1 cellular context compared by ENCODE assay signal in the genomic region with DNA sequence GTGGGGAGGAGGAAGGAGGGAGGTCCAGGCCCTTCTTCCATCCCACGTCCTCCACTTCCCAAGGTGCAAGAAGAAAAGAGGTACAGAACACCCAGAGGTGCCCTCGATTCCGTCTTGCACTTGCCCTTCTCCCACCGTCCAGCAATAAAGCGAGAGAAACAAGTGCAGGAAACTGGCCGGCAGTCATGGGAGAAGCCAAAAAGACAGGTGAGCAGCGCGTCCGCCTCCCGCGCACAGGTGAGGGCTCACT.
TF ChIP-seq lines count a peak whose summit lies in the region.

No MANE protein-coding gene starts in this region.

TF ChIP-seq in HepG2, 621 proteins besides CTCF, POLR2A, EP300 and RAD21 (continued from another document and continues in another):
- TF ChIP-seq, protein P1, sequence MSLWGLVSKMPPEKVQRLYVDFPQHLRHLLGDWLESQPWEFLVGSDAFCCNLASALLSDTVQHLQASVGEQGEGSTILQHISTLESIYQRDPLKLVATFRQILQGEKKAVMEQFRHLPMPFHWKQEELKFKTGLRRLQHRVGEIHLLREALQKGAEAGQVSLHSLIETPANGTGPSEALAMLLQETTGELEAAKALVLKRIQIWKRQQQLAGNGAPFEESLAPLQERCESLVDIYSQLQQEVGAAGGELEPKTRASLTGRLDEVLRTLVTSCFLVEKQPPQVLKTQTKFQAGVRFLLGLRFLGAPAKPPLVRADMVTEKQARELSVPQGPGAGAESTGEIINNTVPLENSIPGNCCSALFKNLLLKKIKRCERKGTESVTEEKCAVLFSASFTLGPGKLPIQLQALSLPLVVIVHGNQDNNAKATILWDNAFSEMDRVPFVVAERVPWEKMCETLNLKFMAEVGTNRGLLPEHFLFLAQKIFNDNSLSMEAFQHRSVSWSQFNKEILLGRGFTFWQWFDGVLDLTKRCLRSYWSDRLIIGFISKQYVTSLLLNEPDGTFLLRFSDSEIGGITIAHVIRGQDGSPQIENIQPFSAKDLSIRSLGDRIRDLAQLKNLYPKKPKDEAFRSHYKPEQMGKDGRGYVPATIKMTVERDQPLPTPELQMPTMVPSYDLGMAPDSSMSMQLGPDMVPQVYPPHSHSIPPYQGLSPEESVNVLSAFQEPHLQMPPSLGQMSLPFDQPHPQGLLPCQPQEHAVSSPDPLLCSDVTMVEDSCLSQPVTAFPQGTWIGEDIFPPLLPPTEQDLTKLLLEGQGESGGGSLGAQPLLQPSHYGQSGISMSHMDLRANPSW (CRISPR knock-in tag; IDR thresholded peaks at IDR 0.05; ENCODE audit: borderline replicate concordance): no peak
- TF ChIP-seq YEATS2 (CRISPR knock-in tag; IDR thresholded peaks at IDR 0.05; ENCODE audit: borderline replicate concordance) (no peak), ZNF570 (CRISPR knock-in tag; IDR thresholded peaks at IDR 0.05; ENCODE audit: borderline replicate concordance) (no peak), HOXD1 (CRISPR knock-in tag; IDR thresholded peaks at IDR 0.05) (no peak), NFKB2 (CRISPR knock-in tag; IDR thresholded peaks at IDR 0.05; ENCODE audit: borderline replicate concordance) (0 out of 2 replicates have a peak, but pooled peaks have one; percentile 79), ZNF33A (CRISPR knock-in tag; IDR thresholded peaks at IDR 0.05; ENCODE audit: borderline replicate concordance) (no peak), ZSCAN9 (CRISPR knock-in tag; IDR thresholded peaks at IDR 0.05; ENCODE audit: borderline replicate concordance) (no peak), ZEB1 (IDR thresholded peaks at IDR 0.05; ENCODE audit: insufficient replicate concordance, low read depth) (peak; percentile 94), ZFP36L1 (CRISPR knock-in tag; IDR thresholded peaks at IDR 0.05) (no peak), MIXL1 (CRISPR knock-in tag; IDR thresholded peaks at IDR 0.05) (no peak), ZNF792 (CRISPR knock-in tag; IDR thresholded peaks at IDR 0.05) (no peak), BORCS8-MEF2B (CRISPR knock-in tag; IDR thresholded peaks at IDR 0.05) (no peak), MED13 (CRISPR knock-in tag; IDR thresholded peaks at IDR 0.05) (no peak), ZNF737 (CRISPR knock-in tag; IDR thresholded peaks at IDR 0.05; ENCODE audit: borderline replicate concordance) (no peak), GZF1 (CRISPR knock-in tag; IDR thresholded peaks at IDR 0.05) (no peak), ZNF326 (CRISPR knock-in tag; IDR thresholded peaks at IDR 0.05; ENCODE audit: borderline replicate concordance) (no peak), RFXANK (CRISPR knock-in tag; IDR thresholded peaks at IDR 0.05) (no peak), IRX3 (CRISPR knock-in tag; IDR thresholded peaks at IDR 0.05; ENCODE audit: borderline replicate concordance, low read depth) (no peak), IKZF1 (IDR thresholded peaks at IDR 0.05) (no peak), MAZ (IDR thresholded peaks at IDR 0.05; ENCODE audit: borderline replicate concordance, low read depth, low read length) (no peak), MAZ (CRISPR knock-in tag; IDR thresholded peaks at IDR 0.05; ENCODE audit: low read depth) (no peak)
- TF ChIP-seq, protein P2, sequence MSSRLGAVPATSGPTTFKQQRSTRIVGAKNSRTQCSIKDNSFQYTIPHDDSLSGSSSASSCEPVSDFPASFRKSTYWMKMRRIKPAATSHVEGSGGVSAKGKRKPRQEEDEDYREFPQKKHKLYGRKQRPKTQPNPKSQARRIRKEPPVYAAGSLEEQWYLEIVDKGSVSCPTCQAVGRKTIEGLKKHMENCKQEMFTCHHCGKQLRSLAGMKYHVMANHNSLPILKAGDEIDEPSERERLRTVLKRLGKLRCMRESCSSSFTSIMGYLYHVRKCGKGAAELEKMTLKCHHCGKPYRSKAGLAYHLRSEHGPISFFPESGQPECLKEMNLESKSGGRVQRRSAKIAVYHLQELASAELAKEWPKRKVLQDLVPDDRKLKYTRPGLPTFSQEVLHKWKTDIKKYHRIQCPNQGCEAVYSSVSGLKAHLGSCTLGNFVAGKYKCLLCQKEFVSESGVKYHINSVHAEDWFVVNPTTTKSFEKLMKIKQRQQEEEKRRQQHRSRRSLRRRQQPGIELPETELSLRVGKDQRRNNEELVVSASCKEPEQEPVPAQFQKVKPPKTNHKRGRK (CRISPR knock-in tag; IDR thresholded peaks at IDR 0.05): 0 out of 2 replicates have a peak, but pooled peaks have one; percentile 65
- TF ChIP-seq, protein P3, sequence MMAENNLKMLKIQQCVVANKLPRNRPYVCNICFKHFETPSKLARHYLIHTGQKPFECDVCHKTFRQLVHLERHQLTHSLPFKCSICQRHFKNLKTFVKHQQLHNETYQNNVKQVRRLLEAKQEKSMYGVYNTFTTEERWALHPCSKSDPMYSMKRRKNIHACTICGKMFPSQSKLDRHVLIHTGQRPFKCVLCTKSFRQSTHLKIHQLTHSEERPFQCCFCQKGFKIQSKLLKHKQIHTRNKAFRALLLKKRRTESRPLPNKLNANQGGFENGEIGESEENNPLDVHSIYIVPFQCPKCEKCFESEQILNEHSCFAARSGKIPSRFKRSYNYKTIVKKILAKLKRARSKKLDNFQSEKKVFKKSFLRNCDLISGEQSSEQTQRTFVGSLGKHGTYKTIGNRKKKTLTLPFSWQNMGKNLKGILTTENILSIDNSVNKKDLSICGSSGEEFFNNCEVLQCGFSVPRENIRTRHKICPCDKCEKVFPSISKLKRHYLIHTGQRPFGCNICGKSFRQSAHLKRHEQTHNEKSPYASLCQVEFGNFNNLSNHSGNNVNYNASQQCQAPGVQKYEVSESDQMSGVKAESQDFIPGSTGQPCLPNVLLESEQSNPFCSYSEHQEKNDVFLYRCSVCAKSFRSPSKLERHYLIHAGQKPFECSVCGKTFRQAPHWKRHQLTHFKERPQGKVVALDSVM (CRISPR knock-in tag; IDR thresholded peaks at IDR 0.05): no peak
- TF ChIP-seq, protein P4, sequence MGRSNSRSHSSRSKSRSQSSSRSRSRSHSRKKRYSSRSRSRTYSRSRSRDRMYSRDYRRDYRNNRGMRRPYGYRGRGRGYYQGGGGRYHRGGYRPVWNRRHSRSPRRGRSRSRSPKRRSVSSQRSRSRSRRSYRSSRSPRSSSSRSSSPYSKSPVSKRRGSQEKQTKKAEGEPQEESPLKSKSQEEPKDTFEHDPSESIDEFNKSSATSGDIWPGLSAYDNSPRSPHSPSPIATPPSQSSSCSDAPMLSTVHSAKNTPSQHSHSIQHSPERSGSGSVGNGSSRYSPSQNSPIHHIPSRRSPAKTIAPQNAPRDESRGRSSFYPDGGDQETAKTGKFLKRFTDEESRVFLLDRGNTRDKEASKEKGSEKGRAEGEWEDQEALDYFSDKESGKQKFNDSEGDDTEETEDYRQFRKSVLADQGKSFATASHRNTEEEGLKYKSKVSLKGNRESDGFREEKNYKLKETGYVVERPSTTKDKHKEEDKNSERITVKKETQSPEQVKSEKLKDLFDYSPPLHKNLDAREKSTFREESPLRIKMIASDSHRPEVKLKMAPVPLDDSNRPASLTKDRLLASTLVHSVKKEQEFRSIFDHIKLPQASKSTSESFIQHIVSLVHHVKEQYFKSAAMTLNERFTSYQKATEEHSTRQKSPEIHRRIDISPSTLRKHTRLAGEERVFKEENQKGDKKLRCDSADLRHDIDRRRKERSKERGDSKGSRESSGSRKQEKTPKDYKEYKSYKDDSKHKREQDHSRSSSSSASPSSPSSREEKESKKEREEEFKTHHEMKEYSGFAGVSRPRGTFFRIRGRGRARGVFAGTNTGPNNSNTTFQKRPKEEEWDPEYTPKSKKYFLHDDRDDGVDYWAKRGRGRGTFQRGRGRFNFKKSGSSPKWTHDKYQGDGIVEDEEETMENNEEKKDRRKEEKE (IDR thresholded peaks at IDR 0.05): no peak
- TF ChIP-seq, protein P5, sequence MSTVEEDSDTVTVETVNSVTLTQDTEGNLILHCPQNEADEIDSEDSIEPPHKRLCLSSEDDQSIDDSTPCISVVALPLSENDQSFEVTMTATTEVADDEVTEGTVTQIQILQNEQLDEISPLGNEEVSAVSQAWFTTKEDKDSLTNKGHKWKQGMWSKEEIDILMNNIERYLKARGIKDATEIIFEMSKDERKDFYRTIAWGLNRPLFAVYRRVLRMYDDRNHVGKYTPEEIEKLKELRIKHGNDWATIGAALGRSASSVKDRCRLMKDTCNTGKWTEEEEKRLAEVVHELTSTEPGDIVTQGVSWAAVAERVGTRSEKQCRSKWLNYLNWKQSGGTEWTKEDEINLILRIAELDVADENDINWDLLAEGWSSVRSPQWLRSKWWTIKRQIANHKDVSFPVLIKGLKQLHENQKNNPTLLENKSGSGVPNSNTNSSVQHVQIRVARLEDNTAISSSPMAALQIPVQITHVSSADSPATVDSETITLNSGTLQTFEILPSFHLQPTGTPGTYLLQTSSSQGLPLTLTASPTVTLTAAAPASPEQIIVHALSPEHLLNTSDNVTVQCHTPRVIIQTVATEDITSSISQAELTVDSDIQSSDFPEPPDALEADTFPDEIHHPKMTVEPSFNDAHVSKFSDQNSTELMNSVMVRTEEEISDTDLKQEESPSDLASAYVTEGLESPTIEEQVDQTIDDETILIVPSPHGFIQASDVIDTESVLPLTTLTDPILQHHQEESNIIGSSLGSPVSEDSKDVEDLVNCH (CRISPR knock-in tag; IDR thresholded peaks at IDR 0.05): no peak
- TF ChIP-seq, protein P6, sequence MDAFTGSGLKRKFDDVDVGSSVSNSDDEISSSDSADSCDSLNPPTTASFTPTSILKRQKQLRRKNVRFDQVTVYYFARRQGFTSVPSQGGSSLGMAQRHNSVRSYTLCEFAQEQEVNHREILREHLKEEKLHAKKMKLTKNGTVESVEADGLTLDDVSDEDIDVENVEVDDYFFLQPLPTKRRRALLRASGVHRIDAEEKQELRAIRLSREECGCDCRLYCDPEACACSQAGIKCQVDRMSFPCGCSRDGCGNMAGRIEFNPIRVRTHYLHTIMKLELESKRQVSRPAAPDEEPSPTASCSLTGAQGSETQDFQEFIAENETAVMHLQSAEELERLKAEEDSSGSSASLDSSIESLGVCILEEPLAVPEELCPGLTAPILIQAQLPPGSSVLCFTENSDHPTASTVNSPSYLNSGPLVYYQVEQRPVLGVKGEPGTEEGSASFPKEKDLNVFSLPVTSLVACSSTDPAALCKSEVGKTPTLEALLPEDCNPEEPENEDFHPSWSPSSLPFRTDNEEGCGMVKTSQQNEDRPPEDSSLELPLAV (CRISPR knock-in tag; conservative IDR thresholded peaks at IDR 0.05; ENCODE audit: low read depth): no peak
- TF ChIP-seq, protein P7, sequence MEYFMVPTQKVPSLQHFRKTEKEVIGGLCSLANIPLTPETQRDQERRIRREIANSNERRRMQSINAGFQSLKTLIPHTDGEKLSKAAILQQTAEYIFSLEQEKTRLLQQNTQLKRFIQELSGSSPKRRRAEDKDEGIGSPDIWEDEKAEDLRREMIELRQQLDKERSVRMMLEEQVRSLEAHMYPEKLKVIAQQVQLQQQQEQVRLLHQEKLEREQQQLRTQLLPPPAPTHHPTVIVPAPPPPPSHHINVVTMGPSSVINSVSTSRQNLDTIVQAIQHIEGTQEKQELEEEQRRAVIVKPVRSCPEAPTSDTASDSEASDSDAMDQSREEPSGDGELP (IDR thresholded peaks at IDR 0.05; ENCODE audit: borderline replicate concordance, low read depth): peak; percentile 48; the same call in 1 of the 2 replicates
- TF ChIP-seq, protein P8, sequence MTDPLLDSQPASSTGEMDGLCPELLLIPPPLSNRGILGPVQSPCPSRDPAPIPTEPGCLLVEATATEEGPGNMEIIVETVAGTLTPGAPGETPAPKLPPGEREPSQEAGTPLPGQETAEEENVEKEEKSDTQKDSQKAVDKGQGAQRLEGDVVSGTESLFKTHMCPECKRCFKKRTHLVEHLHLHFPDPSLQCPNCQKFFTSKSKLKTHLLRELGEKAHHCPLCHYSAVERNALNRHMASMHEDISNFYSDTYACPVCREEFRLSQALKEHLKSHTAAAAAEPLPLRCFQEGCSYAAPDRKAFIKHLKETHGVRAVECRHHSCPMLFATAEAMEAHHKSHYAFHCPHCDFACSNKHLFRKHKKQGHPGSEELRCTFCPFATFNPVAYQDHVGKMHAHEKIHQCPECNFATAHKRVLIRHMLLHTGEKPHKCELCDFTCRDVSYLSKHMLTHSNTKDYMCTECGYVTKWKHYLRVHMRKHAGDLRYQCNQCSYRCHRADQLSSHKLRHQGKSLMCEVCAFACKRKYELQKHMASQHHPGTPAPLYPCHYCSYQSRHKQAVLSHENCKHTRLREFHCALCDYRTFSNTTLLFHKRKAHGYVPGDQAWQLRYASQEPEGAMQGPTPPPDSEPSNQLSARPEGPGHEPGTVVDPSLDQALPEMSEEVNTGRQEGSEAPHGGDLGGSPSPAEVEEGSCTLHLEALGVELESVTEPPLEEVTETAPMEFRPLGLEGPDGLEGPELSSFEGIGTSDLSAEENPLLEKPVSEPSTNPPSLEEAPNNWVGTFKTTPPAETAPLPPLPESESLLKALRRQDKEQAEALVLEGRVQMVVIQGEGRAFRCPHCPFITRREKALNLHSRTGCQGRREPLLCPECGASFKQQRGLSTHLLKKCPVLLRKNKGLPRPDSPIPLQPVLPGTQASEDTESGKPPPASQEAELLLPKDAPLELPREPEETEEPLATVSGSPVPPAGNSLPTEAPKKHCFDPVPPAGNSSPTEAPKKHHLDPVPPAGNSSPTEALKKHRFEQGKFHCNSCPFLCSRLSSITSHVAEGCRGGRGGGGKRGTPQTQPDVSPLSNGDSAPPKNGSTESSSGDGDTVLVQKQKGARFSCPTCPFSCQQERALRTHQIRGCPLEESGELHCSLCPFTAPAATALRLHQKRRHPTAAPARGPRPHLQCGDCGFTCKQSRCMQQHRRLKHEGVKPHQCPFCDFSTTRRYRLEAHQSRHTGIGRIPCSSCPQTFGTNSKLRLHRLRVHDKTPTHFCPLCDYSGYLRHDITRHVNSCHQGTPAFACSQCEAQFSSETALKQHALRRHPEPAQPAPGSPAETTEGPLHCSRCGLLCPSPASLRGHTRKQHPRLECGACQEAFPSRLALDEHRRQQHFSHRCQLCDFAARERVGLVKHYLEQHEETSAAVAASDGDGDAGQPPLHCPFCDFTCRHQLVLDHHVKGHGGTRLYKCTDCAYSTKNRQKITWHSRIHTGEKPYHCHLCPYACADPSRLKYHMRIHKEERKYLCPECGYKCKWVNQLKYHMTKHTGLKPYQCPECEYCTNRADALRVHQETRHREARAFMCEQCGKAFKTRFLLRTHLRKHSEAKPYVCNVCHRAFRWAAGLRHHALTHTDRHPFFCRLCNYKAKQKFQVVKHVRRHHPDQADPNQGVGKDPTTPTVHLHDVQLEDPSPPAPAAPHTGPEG (CRISPR knock-in tag; IDR thresholded peaks at IDR 0.05): no peak
- TF ChIP-seq, protein P9, sequence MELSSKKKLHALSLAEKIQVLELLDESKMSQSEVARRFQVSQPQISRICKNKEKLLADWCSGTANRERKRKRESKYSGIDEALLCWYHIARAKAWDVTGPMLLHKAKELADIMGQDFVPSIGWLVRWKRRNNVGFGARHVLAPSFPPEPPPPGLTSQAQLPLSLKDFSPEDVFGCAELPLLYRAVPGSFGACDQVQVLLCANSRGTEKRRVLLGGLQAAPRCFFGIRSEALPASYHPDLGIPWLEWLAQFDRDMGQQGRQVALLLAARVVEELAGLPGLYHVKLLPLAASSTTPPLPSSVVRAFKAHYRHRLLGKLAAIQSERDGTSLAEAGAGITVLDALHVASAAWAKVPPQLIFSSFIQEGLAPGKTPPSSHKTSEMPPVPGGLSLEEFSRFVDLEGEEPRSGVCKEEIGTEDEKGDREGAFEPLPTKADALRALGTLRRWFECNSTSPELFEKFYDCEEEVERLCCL (CRISPR knock-in tag; IDR thresholded peaks at IDR 0.05; ENCODE audit: borderline replicate concordance): no peak
- TF ChIP-seq, protein P10, sequence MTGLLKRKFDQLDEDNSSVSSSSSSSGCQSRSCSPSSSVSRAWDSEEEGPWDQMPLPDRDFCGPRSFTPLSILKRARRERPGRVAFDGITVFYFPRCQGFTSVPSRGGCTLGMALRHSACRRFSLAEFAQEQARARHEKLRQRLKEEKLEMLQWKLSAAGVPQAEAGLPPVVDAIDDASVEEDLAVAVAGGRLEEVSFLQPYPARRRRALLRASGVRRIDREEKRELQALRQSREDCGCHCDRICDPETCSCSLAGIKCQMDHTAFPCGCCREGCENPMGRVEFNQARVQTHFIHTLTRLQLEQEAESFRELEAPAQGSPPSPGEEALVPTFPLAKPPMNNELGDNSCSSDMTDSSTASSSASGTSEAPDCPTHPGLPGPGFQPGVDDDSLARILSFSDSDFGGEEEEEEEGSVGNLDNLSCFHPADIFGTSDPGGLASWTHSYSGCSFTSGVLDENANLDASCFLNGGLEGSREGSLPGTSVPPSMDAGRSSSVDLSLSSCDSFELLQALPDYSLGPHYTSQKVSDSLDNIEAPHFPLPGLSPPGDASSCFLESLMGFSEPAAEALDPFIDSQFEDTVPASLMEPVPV (CRISPR knock-in tag; IDR thresholded peaks at IDR 0.05): no peak
